ENCODE assay signal across 8 cellular contexts in the genomic region with DNA sequence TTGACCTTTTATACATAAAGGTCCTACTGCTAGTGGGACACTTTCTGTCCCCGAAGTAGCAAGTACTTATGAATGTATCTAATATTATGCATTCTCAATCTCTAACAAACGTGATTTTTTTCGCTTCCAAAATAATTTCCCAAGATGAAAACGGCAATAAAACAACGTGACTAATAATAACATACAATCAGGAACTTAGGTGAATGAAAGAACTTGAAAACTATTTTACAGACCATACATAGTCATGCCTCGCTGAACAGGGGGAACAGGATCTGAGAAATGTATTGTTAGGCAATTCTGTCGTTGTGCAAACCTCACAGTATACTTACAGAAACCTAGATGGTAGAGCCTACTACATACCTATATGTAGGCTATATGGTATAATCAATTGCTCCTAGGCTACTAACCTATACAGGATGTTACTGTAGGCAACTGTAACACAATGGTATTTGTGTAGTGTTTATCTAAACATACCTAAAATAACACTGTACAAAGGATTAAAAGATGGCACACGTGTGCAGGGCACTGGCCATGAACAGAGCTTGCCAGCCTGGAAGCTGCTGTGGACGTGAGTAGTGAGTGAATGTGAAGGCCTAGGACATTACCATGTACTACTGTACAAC. TPM values are rescaled to one million over a fixed set of nuclear protein-coding genes. Genes with fewer than 3 reads are reported as not detected.
DNase-seq lines count a peak whose midpoint lies in the region; ATAC-seq and TF ChIP-seq lines count a peak whose summit lies in the region.

No MANE protein-coding gene starts in this region.

- DNase-seq in activated T-cell treated with anti-CD3 and anti-CD28 coated beads, Interleukin-2, amount 50 U/mL, for 72 hours, result no peak
- DNase-seq in activated T-cell treated with anti-CD3 and anti-CD28 coated beads, Interleukin-2, amount 50 U/mL, for 48 hours, result no peak
- DNase-seq in OCI-M1 (lab: John Stamatoyannopoulos, UW) (peak; percentile 48), cardiac fibroblast (ENCODE audit: low read depth in 2 of 2) (peak; percentile 40 to 79), lung (ENCODE audit: low spot score) (no peak), transverse colon (no peak), LoVo (ENCODE audit: low spot score) (no peak)

- in situ Hi-C loops in transverse colon (cut with MboI; ENCODE audit: low pct_ligation_motif_present in 1 of 4, low pct_unique_long_range_greater_than_20kb in 1 of 4, low sequenced_read_pairs in 3 of 4), result loop anchor here in 3 of 4 donors (10.0 to 25.0 kb wide), 2 partner anchors 115 to 117 kb away; no protein-coding TSS in a partner anchor

- no peak for TF ChIP-seq CTCF in cardiac fibroblast (IDR thresholded peaks at IDR 0.05; ENCODE audit: low read depth, low read length)
- no peak for TF ChIP-seq CTCF in lung (IDR thresholded peaks at IDR 0.05; ENCODE audit: control extremely low read depth, extremely low read depth)
- TF ChIP-seq CTCF in transverse colon (IDR thresholded peaks at IDR 0.05), result no peak

- no peaks in the 10 kb centered on the region for H3K27me3 Mint-ChIP-seq in activated T-cell treated with anti-CD3 and anti-CD28 coated beads, Interleukin-2, amount 50 U/mL, for 72 hours (ENCODE audit: low read depth)

- H3K4me3 ChIP-seq in cardiac fibroblast (replicated peaks in 1 of 2; ENCODE audit: low read depth in 2 of 2, low read length in 2 of 2) (peak overlapping the region; percentile 85 to 92), lung (peak overlapping the region; percentile 52), transverse colon (peak overlapping the region in 3 of 4 donors; percentile 93 to 96 (median 95))

- TF ChIP-seq POLR2A in transverse colon (IDR thresholded peaks at IDR 0.05), result no peak

- ATAC-seq in activated T-cell treated with anti-CD3 and anti-CD28 coated beads, Interleukin-2, amount 50 U/mL, for 72 hours (replicated peaks in 1 of 2), result no peak
- ATAC-seq in lung (ENCODE audit: insufficient read depth, low FRiP score), result no peak
- ATAC-seq in GM21526 (IDR thresholded peaks at IDR 0.05; ENCODE audit: low FRiP score, unreplicated experiment), result no peak

- no peak for TF ChIP-seq EP300 in transverse colon (IDR thresholded peaks at IDR 0.05; ENCODE audit: low read depth)

- peaks cover 61% of the 10 kb centered on the region for H3K4me1 Mint-ChIP-seq in activated T-cell treated with anti-CD3 and anti-CD28 coated beads, Interleukin-2, amount 50 U/mL, for 72 hours (ENCODE audit: low read depth)

- H3K4me3 Mint-ChIP-seq in activated T-cell treated with anti-CD3 and anti-CD28 coated beads, Interleukin-2, amount 50 U/mL, for 72 hours, result peak overlapping the region; percentile 98 to 100

- H3K36me3 ChIP-seq in lung (ENCODE audit: control insufficient read depth in 2 of 2, insufficient read depth in 2 of 2, low read length in 2 of 2), result peaks cover 0 to 1% of the 10 kb centered on the region in 2 donors
- no peaks in the 10 kb centered on the region for H3K36me3 ChIP-seq in transverse colon

- H3K27ac ChIP-seq in lung (ENCODE audit: low read depth in 1 of 2, low read length in 1 of 2) (peak overlapping the region in 1 of 2 donors; percentile 81), transverse colon (peak overlapping the region; percentile 97 to 100 (median 98))

- H3K27me3 ChIP-seq in lung (ENCODE audit: control insufficient read depth, insufficient read depth) (no peaks in the 10 kb centered on the region), transverse colon (no peaks in the 10 kb centered on the region)

- intact Hi-C loops in transverse colon (cut with DNase I; ENCODE audit: low total_unique reads), result loop anchor here (5.0 kb wide), 1 partner anchor 120 kb away; no protein-coding TSS in a partner anchor

- H3K27ac Mint-ChIP-seq in activated T-cell treated with anti-CD3 and anti-CD28 coated beads, Interleukin-2, amount 50 U/mL, for 72 hours, result peak overlapping the region; percentile 19

- 7 to 8% methylated on average over 9 of the region's 9 CpGs for WGBS in lung, 2 donors
- 9 to 14% methylated on average over 9 of the region's 9 CpGs for WGBS in transverse colon (ENCODE audit: low coverage in 1 of 2), 2 donors

- peaks cover 4 to 5% of the 10 kb centered on the region in 2 donors for H3K36me3 Mint-ChIP-seq in activated T-cell treated with anti-CD3 and anti-CD28 coated beads, Interleukin-2, amount 50 U/mL, for 72 hours (ENCODE audit: insufficient read depth in 2 of 2)

- H3K4me1 ChIP-seq in lung (ENCODE audit: control insufficient read depth in 2 of 2, insufficient read depth in 2 of 2, low read length in 2 of 2) (peaks cover 7 to 10% of the 10 kb centered on the region in 2 donors), transverse colon (peaks cover 15 to 66% (median 38%) of the 10 kb centered on the region in 4 donors)

- H3K9me3 Mint-ChIP-seq in activated T-cell treated with anti-CD3 and anti-CD28 coated beads, Interleukin-2, amount 50 U/mL, for 72 hours, result no peaks in the 10 kb centered on the region

- H3K9me3 ChIP-seq in lung (ENCODE audit: control insufficient read depth in 2 of 2, insufficient read depth in 1 of 2, low read length in 1 of 2) (no peaks in the 10 kb centered on the region), transverse colon (no peaks in the 10 kb centered on the region)

RNA-seq across cellular contexts. Expression of a gene that starts 2.5 kb away (rescaled TPM):
- total RNA-seq in activated T-cell treated with anti-CD3 and anti-CD28 coated beads, Interleukin-2, amount 50 U/mL, for 72 hours, result 10 to 100 TPM; 78.8 to 83.3 TPM
- 100 to 1,000 TPM; 168 to 311 TPM for total RNA-seq in lung
- polyA plus RNA-seq in lung, result 100 to 1,000 TPM; 168 to 292 TPM
- total RNA-seq in transverse colon, result 100 to 1,000 TPM in 3 of 4 donors, 10 to 100 TPM in 1; 82.2 to 212 (median 183) TPM

Comparison
In these comparisons a context has a peak if more than half of its experiments do, and no peak if none do; other contexts are left out.
1. DNase-seq: peak in OCI-M1 (single experiment) and cardiac fibroblast (2 of 2); none in activated T-cell treated with anti-CD3 and anti-CD28 coated beads, Interleukin-2, amount 50 U/mL, for 72 hours (0 of 2), activated T-cell treated with anti-CD3 and anti-CD28 coated beads, Interleukin-2, amount 50 U/mL, for 48 hours (0 of 2), lung (single experiment), transverse colon (single experiment) and LoVo (single experiment).
2. Peak in every context shown above with its lines, with median percentiles within 50 percentile points of each other: H3K4me3 ChIP-seq.